ENCODE assay signal across 8 cellular contexts in the genomic region with DNA sequence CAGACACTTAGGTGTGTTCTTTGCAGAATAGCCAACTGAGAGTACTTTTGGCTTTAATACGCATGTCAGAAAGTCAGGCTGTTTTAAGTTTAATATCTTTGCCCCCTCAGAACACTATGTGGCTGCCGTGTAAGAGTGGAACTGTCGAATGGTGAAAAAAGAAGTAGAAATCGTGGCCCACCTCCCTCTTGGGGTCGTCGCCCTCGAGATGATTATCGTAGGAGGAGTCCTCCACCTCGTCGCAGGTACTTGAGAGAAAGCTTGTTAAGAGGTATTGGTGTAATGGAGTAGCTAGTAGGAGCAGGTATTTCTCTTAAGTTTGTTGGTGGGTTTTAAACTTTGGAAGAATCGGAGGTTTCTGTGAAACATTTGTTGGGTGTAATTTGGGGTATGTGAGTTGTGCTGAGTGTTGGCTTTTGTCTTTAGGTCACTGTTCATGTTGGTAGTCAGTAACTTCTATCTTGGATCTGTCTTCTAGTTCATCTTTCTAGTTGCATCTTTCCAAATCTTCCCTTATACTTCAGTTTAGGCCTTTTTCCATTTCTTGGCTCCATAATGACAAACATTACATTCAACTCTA. TPM values are rescaled to one million over a fixed set of nuclear protein-coding genes. Genes with fewer than 3 reads are reported as not detected.
DNase-seq lines count a peak whose midpoint lies in the region; TF ChIP-seq lines count a peak whose summit lies in the region.

No MANE protein-coding gene starts in this region.

- H3K27ac ChIP-seq in SK-N-MC (no peak overlapping the region; the same call in 1 of the 2 replicates), fibroblast of lung (ENCODE audit: insufficient read depth, low read length) (no peak overlapping the region)

- H3K27me3 ChIP-seq in fibroblast of lung (ENCODE audit: control insufficient read depth, insufficient read depth, low read length), result no peaks in the 10 kb centered on the region

- peak overlapping the region; percentile 95 for H3K4me2 ChIP-seq in fibroblast of lung (ENCODE audit: extremely low read depth, insufficient read depth, low read length)

- peaks cover 96% of the 10 kb centered on the region for H3K79me2 ChIP-seq in fibroblast of lung (ENCODE audit: control insufficient read depth, insufficient read depth, low read length)

- H3K36me3 ChIP-seq in SK-N-MC (ENCODE audit: insufficient read depth, low read length), result peaks cover 91% of the 10 kb centered on the region
- peaks cover 33% of the 10 kb centered on the region for H3K36me3 ChIP-seq in fibroblast of lung (ENCODE audit: control insufficient read depth, insufficient read depth, low read length)

- H3K9ac ChIP-seq in SK-N-MC (ENCODE audit: insufficient read length), result no peak overlapping the region
- H3K9ac ChIP-seq in fibroblast of lung (ENCODE audit: insufficient read depth, low read length), result no peak overlapping the region

- H2AFZ ChIP-seq in fibroblast of lung (ENCODE audit: low read length), result no peak overlapping the region

- H4K20me1 ChIP-seq in fibroblast of lung (ENCODE audit: control insufficient read depth, extremely low read depth, insufficient read depth, low read length), result peaks cover 26% of the 10 kb centered on the region

- H3K4me1 ChIP-seq in fibroblast of lung (ENCODE audit: control insufficient read depth, extremely low read depth, insufficient read depth, low read length), result peaks cover 15% of the 10 kb centered on the region

- TF ChIP-seq CTCF in fibroblast of lung (conservative IDR thresholded peaks at IDR 0.05 in 1 of 2, IDR thresholded peaks at IDR 0.05 in 1 of 2; ENCODE audit: low read depth in 1 of 2, low read length in 2 of 2) (no peak), retinal pigment epithelial cell (conservative IDR thresholded peaks at IDR 0.05; ENCODE audit: low read depth, low read length) (no peak)

- H3K4me3 ChIP-seq in GM08714 (ENCODE audit: low read length) (peak overlapping the region; percentile 96), SK-N-MC (peak overlapping the region; percentile 67), fibroblast of lung (replicated peaks in 1 of 4; ENCODE audit: control extremely low read depth in 1 of 4, insufficient read depth in 1 of 4, low read depth in 3 of 4, low read length in 4 of 4) (peak overlapping the region; percentile 80 to 99 (median 86)), retinal pigment epithelial cell (ENCODE audit: low read length) (peak overlapping the region; percentile 91)

- H3K9me3 ChIP-seq in SK-N-MC (ENCODE audit: low read depth, low read length) (no peaks in the 10 kb centered on the region), fibroblast of lung (ENCODE audit: control insufficient read depth, insufficient read depth, low read depth, low read length) (no peaks in the 10 kb centered on the region)

- DNase-seq in SK-N-MC (ENCODE audit: low read depth, low spot score) (no peak), fibroblast of lung (ENCODE audit: low read depth in 2 of 2) (no peak), retinal pigment epithelial cell (ENCODE audit: low read depth) (no peak), hypothalamus (lab: John Stamatoyannopoulos, UW) (no peak), NCI-H524 (lab: John Stamatoyannopoulos, UW) (no peak), HCEC 1CT (no peak), SHP77 treated with DMSO at 0.1 percent for 48 hours (lab: John Stamatoyannopoulos, UW) (no peak)

RNA-seq across cellular contexts. Expression of gene SRSF3, which starts 4.7 kb away (rescaled TPM):
- 191 and 200 TPM in 2 replicates for total RNA-seq in fibroblast of lung
- 435 and 493 TPM in 2 replicates for polyA plus RNA-seq in fibroblast of lung
- 375 and 433 TPM in 2 replicates for polyA plus RNA-seq in fibroblast of lung (2012)
- polyA minus RNA-seq in fibroblast of lung (ENCODE audit: low replicate concordance), result 24.0 and 69.8 TPM in 2 replicates

RNA-seq across cellular contexts. Expression of gene STK38, which starts 51.5 kb away (rescaled TPM):
- 17.7 and 26.9 TPM in 2 replicates for total RNA-seq in fibroblast of lung
- 28.9 and 42.6 TPM in 2 replicates for polyA plus RNA-seq in fibroblast of lung
- polyA plus RNA-seq in fibroblast of lung (2012), result 25.2 and 34.0 TPM in 2 replicates
- 17.1 and 18.1 TPM in 2 replicates for polyA minus RNA-seq in fibroblast of lung (ENCODE audit: low replicate concordance)
